39 cellular contexts compared by ENCODE assay signal in the genomic region with DNA sequence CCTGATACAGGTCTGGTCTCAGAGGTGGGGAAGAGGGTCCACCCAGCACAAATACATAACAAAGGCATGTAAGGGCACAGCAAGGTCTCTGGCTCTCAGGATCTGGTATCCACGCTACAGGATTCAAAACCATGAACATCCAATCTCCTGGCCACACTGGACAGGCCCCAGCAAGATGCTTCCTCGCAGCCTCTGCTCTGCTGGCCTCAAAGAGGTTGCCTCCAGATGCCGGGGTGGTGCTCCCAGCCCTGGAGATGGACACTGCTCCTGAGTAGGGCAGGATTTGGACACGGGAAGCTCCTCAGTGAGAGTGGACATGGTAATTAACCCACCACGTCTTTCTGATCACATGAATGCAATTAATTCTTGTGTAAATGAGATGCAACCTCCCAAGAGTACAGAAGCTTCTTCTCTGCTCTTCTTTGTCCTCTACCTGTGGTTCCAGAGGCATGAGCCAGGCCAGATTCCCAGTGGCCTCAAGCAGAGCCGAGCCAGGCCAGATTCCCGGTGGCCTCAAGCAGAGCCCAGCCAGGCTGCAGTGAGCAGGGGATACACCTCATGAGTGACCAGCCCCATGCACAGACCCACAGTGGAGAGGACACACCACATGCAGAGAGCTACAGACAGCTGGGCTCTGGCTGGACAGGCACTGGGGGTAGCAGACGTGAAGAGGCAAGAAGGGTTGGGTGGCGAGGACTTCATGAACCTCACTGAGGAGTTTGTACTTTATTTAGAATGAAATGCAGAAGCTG.
"Had no signal": no experiment of that assay in that cellular context is flagged by ENCODE, and none has a peak within 500 bp of the region (broad histone marks: within the 10 kb centered on the region; RNA-seq: fewer than 3 reads in every experiment).

No MANE protein-coding gene starts in this region.

- FAIRE-seq: astrocyte, bronchial epithelial cell had no signal

- H3K27ac Mint-ChIP-seq: activated naive CD4-positive, alpha-beta T cell treated with anti-CD3 and anti-CD28 coated beads for 36 hours; activated naive CD4-positive, alpha-beta T cell treated with anti-CD3 and anti-CD28 coated beads, Interleukin-2, amount 10 ng/mL, durations not matched to agents 7 days and 5 days; activated naive CD4-positive, alpha-beta T cell treated with anti-CD3 and anti-CD28 coated beads, Interleukin-2, amount 50 U/mL, for 24 hours; activated naive CD4-positive, alpha-beta T cell treated with anti-CD3 and anti-CD28 coated beads, Interleukin-2, amount 50 U/mL, for 72 hours; activated naive CD8-positive, alpha-beta T cell; activated naive CD8-positive, alpha-beta T cell treated with anti-CD3 and anti-CD28 coated beads for 36 hours; activated naive CD8-positive, alpha-beta T cell treated with anti-CD3 and anti-CD28 coated beads, Interleukin-2, amount 10 ng/mL, durations not matched to agents 7 days and 5 days; activated naive CD8-positive, alpha-beta T cell treated with anti-CD3 and anti-CD28 coated beads, Interleukin-2, amount 50 U/mL, for 24 hours; activated T-cell treated with anti-CD3 and anti-CD28 coated beads, Interleukin-2, amount 50 U/mL, for 24 hours; activated T-cell treated with anti-CD3 and anti-CD28 coated beads, Interleukin-2, amount 50 U/mL, for 72 hours; activated T-helper 1 cell treated with anti-CD3 and anti-CD28 coated beads, Interleukin-12 subunit alpha, Interleukin-12 subunit beta, Interleukin-2, Interleukin-4 antibody, amounts not matched to agents 30 ng/mL and 10 ng/mL and 1 ng/mL, durations not matched to agents 14 hours and 24 hours and 36 hours; activated T-helper 17 cell treated with anti-CD3 and anti-CD28 coated beads, Interleukin-2, amount 50 U/mL, for 72 hours; activated T-helper 2 cell treated with anti-CD3 and anti-CD28 coated beads, Interferon-gamma antibody, Interleukin-2, Interleukin-4, amounts not matched to agents 10 μg/mL and 5 μg/mL and 100 μg/mL, durations not matched to agents 14 hours and 24 hours and 36 hours had no signal

- H3K4me3 ChIP-seq: adrenal gland, ascending aorta, body of pancreas, breast epithelium, cardiac muscle cell had no signal

- ATAC-seq: activated naive CD4-positive, alpha-beta T cell treated with anti-CD3 and anti-CD28 coated beads, Interleukin-2, amount 50 U/mL, for 72 hours; activated naive CD8-positive, alpha-beta T cell treated with anti-CD3 and anti-CD28 coated beads, Interleukin-2, amount 50 U/mL, for 24 hours; activated T-cell treated with anti-CD3 and anti-CD28 coated beads, Interleukin-2, amount 50 U/mL, for 4 hours; activated T-cell treated with anti-CD3 and anti-CD28 coated beads, Interleukin-2, amount 50 U/mL, for 72 hours; activated T-helper 17 cell treated with anti-CD3 and anti-CD28 coated beads, Interleukin-2, amount 50 U/mL, for 72 hours; body of pancreas had no signal

- H3K36me3 Mint-ChIP-seq: activated naive CD4-positive, alpha-beta T cell treated with anti-CD3 and anti-CD28 coated beads, Interleukin-2, amount 10 ng/mL, durations not matched to agents 7 days and 5 days; activated naive CD4-positive, alpha-beta T cell treated with anti-CD3 and anti-CD28 coated beads, Interleukin-2, amount 50 U/mL, for 24 hours; activated naive CD4-positive, alpha-beta T cell treated with anti-CD3 and anti-CD28 coated beads, Interleukin-2, amount 50 U/mL, for 72 hours; activated naive CD8-positive, alpha-beta T cell; activated naive CD8-positive, alpha-beta T cell treated with anti-CD3 and anti-CD28 coated beads for 36 hours; activated naive CD8-positive, alpha-beta T cell treated with anti-CD3 and anti-CD28 coated beads, Interleukin-2, amount 10 ng/mL, durations not matched to agents 7 days and 5 days; brain had no signal

- H3K4me1 ChIP-seq: adrenal gland, ascending aorta, body of pancreas, breast epithelium had no signal

- H3K9me3 ChIP-seq: adrenal gland, ascending aorta, body of pancreas had no signal

- H3K9me3 Mint-ChIP-seq: activated naive CD4-positive, alpha-beta T cell treated with anti-CD3 and anti-CD28 coated beads for 36 hours; activated naive CD4-positive, alpha-beta T cell treated with anti-CD3 and anti-CD28 coated beads, Interleukin-2, amount 10 ng/mL, durations not matched to agents 7 days and 5 days; activated naive CD4-positive, alpha-beta T cell treated with anti-CD3 and anti-CD28 coated beads, Interleukin-2, amount 50 U/mL, for 24 hours; activated naive CD4-positive, alpha-beta T cell treated with anti-CD3 and anti-CD28 coated beads, Interleukin-2, amount 50 U/mL, for 72 hours; activated naive CD8-positive, alpha-beta T cell treated with anti-CD3 and anti-CD28 coated beads for 36 hours; activated naive CD8-positive, alpha-beta T cell treated with anti-CD3 and anti-CD28 coated beads, Interleukin-2, amount 10 ng/mL, durations not matched to agents 7 days and 5 days; activated naive CD8-positive, alpha-beta T cell treated with anti-CD3 and anti-CD28 coated beads, Interleukin-2, amount 50 U/mL, for 24 hours; activated T-cell treated with anti-CD3 and anti-CD28 coated beads, Interleukin-2, amount 50 U/mL, for 24 hours; activated T-helper 1 cell treated with anti-CD3 and anti-CD28 coated beads, Interleukin-12 subunit alpha, Interleukin-12 subunit beta, Interleukin-2, Interleukin-4 antibody, amounts not matched to agents 30 ng/mL and 10 ng/mL and 1 ng/mL, durations not matched to agents 14 hours and 24 hours and 36 hours; activated T-helper 17 cell treated with anti-CD3 and anti-CD28 coated beads, Interleukin-2, amount 50 U/mL, for 72 hours; activated T-helper 2 cell treated with anti-CD3 and anti-CD28 coated beads, Interferon-gamma antibody, Interleukin-2, Interleukin-4, amounts not matched to agents 10 μg/mL and 5 μg/mL and 100 μg/mL, durations not matched to agents 14 hours and 24 hours and 36 hours had no signal

- H3K4me1 Mint-ChIP-seq: activated naive CD4-positive, alpha-beta T cell treated with anti-CD3 and anti-CD28 coated beads, Interleukin-2, amount 10 ng/mL, durations not matched to agents 7 days and 5 days; activated naive CD4-positive, alpha-beta T cell treated with anti-CD3 and anti-CD28 coated beads, Interleukin-2, amount 50 U/mL, for 24 hours; activated naive CD8-positive, alpha-beta T cell treated with anti-CD3 and anti-CD28 coated beads for 36 hours; activated naive CD8-positive, alpha-beta T cell treated with anti-CD3 and anti-CD28 coated beads, Interleukin-2, amount 10 ng/mL, durations not matched to agents 7 days and 5 days; activated naive CD8-positive, alpha-beta T cell treated with anti-CD3 and anti-CD28 coated beads, Interleukin-2, amount 50 U/mL, for 24 hours; activated T-helper 17 cell treated with anti-CD3 and anti-CD28 coated beads, Interleukin-2, amount 50 U/mL, for 72 hours; central memory CD8-positive, alpha-beta T cell had no signal

- H3K27ac ChIP-seq: adrenal gland, ascending aorta, body of pancreas, brain microvascular endothelial cell, breast epithelium, cardiac muscle cell had no signal

- H3K27me3 Mint-ChIP-seq: activated naive CD4-positive, alpha-beta T cell treated with anti-CD3 and anti-CD28 coated beads, Interleukin-2, amount 10 ng/mL, durations not matched to agents 7 days and 5 days had no signal

- DNase-seq: activated effector memory CD4-positive, alpha-beta T cell treated with anti-CD3 and anti-CD28 coated beads, Interleukin-2, amount 50 U/mL, for 16 hours; activated effector memory CD4-positive, alpha-beta T cell treated with Interleukin-2 at 50 U/mL for 16 hours; activated gamma-delta T cell; activated gamma-delta T cell treated with Interleukin-2 at 50 U/mL for 16 hours; activated naive CD4-positive, alpha-beta T cell; activated naive CD4-positive, alpha-beta T cell treated with anti-CD3 and anti-CD28 coated beads for 36 hours; activated naive CD4-positive, alpha-beta T cell treated with anti-CD3 and anti-CD28 coated beads, Interleukin-2, amount 10 ng/mL, durations not matched to agents 7 days and 5 days; activated naive CD4-positive, alpha-beta T cell treated with anti-CD3 and anti-CD28 coated beads, Interleukin-2, amount 50 U/mL, for 16 hours; activated naive CD4-positive, alpha-beta T cell treated with Interleukin-2 at 50 U/mL for 16 hours; activated naive CD8-positive, alpha-beta T cell treated with anti-CD3 and anti-CD28 coated beads for 36 hours; activated naive CD8-positive, alpha-beta T cell treated with anti-CD3 and anti-CD28 coated beads, Interleukin-2, amount 10 ng/mL, durations not matched to agents 7 days and 5 days; activated naive CD8-positive, alpha-beta T cell treated with anti-CD3 and anti-CD28 coated beads, Interleukin-2, amount 50 U/mL, for 24 hours; activated T-cell treated with anti-CD3 and anti-CD28 coated beads, Interleukin-2, amount 50 U/mL, for 24 hours; activated T-cell treated with anti-CD3 and anti-CD28 coated beads, Interleukin-2, amount 50 U/mL, for 4 hours; activated T-cell treated with anti-CD3 and anti-CD28 coated beads, Interleukin-2, amount 50 U/mL, for 48 hours; activated T-cell treated with anti-CD3 and anti-CD28 coated beads, Interleukin-2, amount 50 U/mL, for 72 hours; adrenal gland; amniotic stem cell; amygdala; anterior cingulate cortex; aorta; body of pancreas; brain microvascular endothelial cell; caudate nucleus; central memory CD4-positive, alpha-beta T cell; cerebellar nuclear complex had no signal

- H3K27me3 ChIP-seq: adrenal gland, ascending aorta, body of pancreas, brain microvascular endothelial cell, breast epithelium, cardiac muscle cell had no signal

- H3K36me3 ChIP-seq: adrenal gland, ascending aorta, brain microvascular endothelial cell, breast epithelium, cardiac muscle cell had no signal

- H3K4me3 Mint-ChIP-seq: activated naive CD4-positive, alpha-beta T cell treated with anti-CD3 and anti-CD28 coated beads for 36 hours; activated naive CD4-positive, alpha-beta T cell treated with anti-CD3 and anti-CD28 coated beads, Interleukin-2, amount 10 ng/mL, durations not matched to agents 7 days and 5 days; activated naive CD4-positive, alpha-beta T cell treated with anti-CD3 and anti-CD28 coated beads, Interleukin-2, amount 50 U/mL, for 24 hours; activated naive CD8-positive, alpha-beta T cell; activated naive CD8-positive, alpha-beta T cell treated with anti-CD3 and anti-CD28 coated beads for 36 hours; activated naive CD8-positive, alpha-beta T cell treated with anti-CD3 and anti-CD28 coated beads, Interleukin-2, amount 10 ng/mL, durations not matched to agents 7 days and 5 days; activated naive CD8-positive, alpha-beta T cell treated with anti-CD3 and anti-CD28 coated beads, Interleukin-2, amount 50 U/mL, for 24 hours; activated T-cell treated with anti-CD3 and anti-CD28 coated beads, Interleukin-2, amount 50 U/mL, for 24 hours; activated T-cell treated with anti-CD3 and anti-CD28 coated beads, Interleukin-2, amount 50 U/mL, for 4 hours; activated T-cell treated with anti-CD3 and anti-CD28 coated beads, Interleukin-2, amount 50 U/mL, for 72 hours; activated T-helper 1 cell treated with anti-CD3 and anti-CD28 coated beads, Interleukin-12 subunit alpha, Interleukin-12 subunit beta, Interleukin-2, Interleukin-4 antibody, amounts not matched to agents 30 ng/mL and 10 ng/mL and 1 ng/mL, durations not matched to agents 14 hours and 24 hours and 36 hours; activated T-helper 17 cell treated with anti-CD3 and anti-CD28 coated beads, Interleukin-2, amount 50 U/mL, for 72 hours; brain; central memory CD8-positive, alpha-beta T cell had no signal
